Comparison of ENCODE assay signal across 2 cellular contexts in genomic region chr19:35162471-35163326, GRCh38.
TF ChIP-seq lines count a peak whose summit lies in the region.

No MANE protein-coding gene starts in this region.

TF ChIP-seq in SK-N-SH treated with all-trans-retinoic acid at 6 μM for 48 hours, 23 proteins besides CTCF, POLR2A, EP300 and RAD21:
- no peak for TF ChIP-seq CSDC2 (CRISPR knock-in tag; IDR thresholded peaks at IDR 0.05)
- TF ChIP-seq ZNF565 (CRISPR knock-in tag; conservative IDR thresholded peaks at IDR 0.05; ENCODE audit: low read depth): no peak
- TF ChIP-seq CREB5 (CRISPR knock-in tag; IDR thresholded peaks at IDR 0.05; ENCODE audit: low read depth): no peak
- TF ChIP-seq ZC3H10 (CRISPR knock-in tag; IDR thresholded peaks at IDR 0.05): no peak
- no peak for TF ChIP-seq BACH2 (CRISPR knock-in tag; IDR thresholded peaks at IDR 0.05; ENCODE audit: borderline replicate concordance)
- TF ChIP-seq SNAI2 (CRISPR knock-in tag; IDR thresholded peaks at IDR 0.05): no peak
- no peak for TF ChIP-seq ISL1 (CRISPR knock-in tag; IDR thresholded peaks at IDR 0.05)
- TF ChIP-seq OSR1 (CRISPR knock-in tag; IDR thresholded peaks at IDR 0.05): no peak
- TF ChIP-seq GLIS3 (CRISPR knock-in tag; IDR thresholded peaks at IDR 0.05): no peak
- no peak for TF ChIP-seq CSRNP3 (CRISPR knock-in tag; IDR thresholded peaks at IDR 0.05)
- no peak for TF ChIP-seq ESRRG (CRISPR knock-in tag; IDR thresholded peaks at IDR 0.05)
- no peak for TF ChIP-seq ZFP30 (CRISPR knock-in tag; IDR thresholded peaks at IDR 0.05)
- no peak for TF ChIP-seq RARB (CRISPR knock-in tag; IDR thresholded peaks at IDR 0.05)
- TF ChIP-seq ZNF70 (CRISPR knock-in tag; IDR thresholded peaks at IDR 0.05): no peak
- TF ChIP-seq TSHZ2 (CRISPR knock-in tag; IDR thresholded peaks at IDR 0.05): no peak
- no peak for TF ChIP-seq TOX (CRISPR knock-in tag; IDR thresholded peaks at IDR 0.05; ENCODE audit: borderline replicate concordance)
- no peak for TF ChIP-seq ZFP3 (CRISPR knock-in tag; IDR thresholded peaks at IDR 0.05)
- no peak for TF ChIP-seq PATZ1 (CRISPR knock-in tag; IDR thresholded peaks at IDR 0.05; ENCODE audit: borderline replicate concordance)

TF ChIP-seq in SK-N-SH, 30 proteins besides CTCF, POLR2A, EP300 and RAD21:
- TF ChIP-seq SIN3A (IDR thresholded peaks at IDR 0.05; ENCODE audit: borderline replicate concordance, low read depth, low read length) (no peak), FOXM1 (IDR thresholded peaks at IDR 0.05; ENCODE audit: low read depth) (no peak), JUND (IDR thresholded peaks at IDR 0.05) (no peak), NFIC (IDR thresholded peaks at IDR 0.05; ENCODE audit: borderline replicate concordance) (no peak), FOSL2 (IDR thresholded peaks at IDR 0.05; ENCODE audit: borderline replicate concordance, low read depth) (no peak), TAF1 (IDR thresholded peaks at IDR 0.05; ENCODE audit: borderline replicate concordance, low read depth, low read length) (no peak), POLR2AphosphoS5 (IDR thresholded peaks at IDR 0.05; ENCODE audit: low read depth, low read length) (no peak), GABPA (IDR thresholded peaks at IDR 0.05; ENCODE audit: low read depth) (no peak), FOXJ3 (CRISPR knock-in tag; IDR thresholded peaks at IDR 0.05) (no peak), USF1 (IDR thresholded peaks at IDR 0.05; ENCODE audit: borderline replicate concordance, low read depth) (no peak), RFX5 (IDR thresholded peaks at IDR 0.05; ENCODE audit: low read length) (no peak), EZH2phosphoT487 (IDR thresholded peaks at IDR 0.05; ENCODE audit: borderline replicate concordance, low read depth) (no peak), RCOR1 (IDR thresholded peaks at IDR 0.05; ENCODE audit: low read length) (no peak), YY1 (IDR thresholded peaks at IDR 0.05; ENCODE audit: low read depth) (no peak)
- TF ChIP-seq, protein P1, sequence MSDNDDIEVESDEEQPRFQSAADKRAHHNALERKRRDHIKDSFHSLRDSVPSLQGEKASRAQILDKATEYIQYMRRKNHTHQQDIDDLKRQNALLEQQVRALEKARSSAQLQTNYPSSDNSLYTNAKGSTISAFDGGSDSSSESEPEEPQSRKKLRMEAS (IDR thresholded peaks at IDR 0.05; ENCODE audit: low read depth): no peak
- TF ChIP-seq, protein P2, sequence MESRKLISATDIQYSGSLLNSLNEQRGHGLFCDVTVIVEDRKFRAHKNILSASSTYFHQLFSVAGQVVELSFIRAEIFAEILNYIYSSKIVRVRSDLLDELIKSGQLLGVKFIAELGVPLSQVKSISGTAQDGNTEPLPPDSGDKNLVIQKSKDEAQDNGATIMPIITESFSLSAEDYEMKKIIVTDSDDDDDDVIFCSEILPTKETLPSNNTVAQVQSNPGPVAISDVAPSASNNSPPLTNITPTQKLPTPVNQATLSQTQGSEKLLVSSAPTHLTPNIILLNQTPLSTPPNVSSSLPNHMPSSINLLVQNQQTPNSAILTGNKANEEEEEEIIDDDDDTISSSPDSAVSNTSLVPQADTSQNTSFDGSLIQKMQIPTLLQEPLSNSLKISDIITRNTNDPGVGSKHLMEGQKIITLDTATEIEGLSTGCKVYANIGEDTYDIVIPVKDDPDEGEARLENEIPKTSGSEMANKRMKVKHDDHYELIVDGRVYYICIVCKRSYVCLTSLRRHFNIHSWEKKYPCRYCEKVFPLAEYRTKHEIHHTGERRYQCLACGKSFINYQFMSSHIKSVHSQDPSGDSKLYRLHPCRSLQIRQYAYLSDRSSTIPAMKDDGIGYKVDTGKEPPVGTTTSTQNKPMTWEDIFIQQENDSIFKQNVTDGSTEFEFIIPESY (IDR thresholded peaks at IDR 0.05; ENCODE audit: borderline replicate concordance, low read depth): no peak
TF ChIP-seq in SK-N-SH: peak in this region for 0.
